ENCODE assay signal across 15 cellular contexts in the genomic region with DNA sequence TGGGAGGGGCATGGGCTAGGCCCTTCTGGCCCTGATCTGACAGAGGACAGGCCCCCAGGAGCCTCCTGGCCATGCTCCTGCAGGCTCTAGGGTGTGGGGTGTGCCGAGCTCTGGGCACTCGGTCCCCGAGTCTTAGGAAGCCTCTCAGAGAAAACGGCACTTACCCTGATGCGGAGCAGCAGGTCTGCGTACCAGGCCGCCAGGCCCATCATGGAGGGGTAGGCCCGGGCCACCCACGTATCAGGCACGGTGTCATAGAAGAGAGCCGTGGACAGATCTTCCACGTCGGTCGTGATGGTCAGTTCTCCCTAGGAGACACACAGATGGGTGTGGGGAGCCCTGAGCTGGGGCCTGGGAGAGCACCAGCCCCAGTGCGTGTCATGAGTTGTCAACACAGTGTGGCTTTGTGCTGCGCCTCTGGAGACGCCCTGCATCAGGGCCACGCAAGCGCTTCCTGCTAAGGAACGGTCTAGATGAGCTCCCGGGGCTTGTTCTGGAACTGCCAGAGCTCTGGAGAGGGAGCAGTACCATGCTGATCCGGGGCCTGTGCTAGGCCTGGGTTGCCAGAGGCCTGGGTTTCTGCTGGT. TPM values are rescaled to one million over a fixed set of nuclear protein-coding genes. Genes with fewer than 3 reads are reported as not detected.
DNase-seq lines count a peak whose midpoint lies in the region; ATAC-seq lines count a peak whose summit lies in the region.
"Had no signal": no experiment of that assay in that cellular context is flagged by ENCODE, and none has a peak within 500 bp of the region (broad histone marks: within the 10 kb centered on the region; RNA-seq: fewer than 3 reads in every experiment).

No MANE protein-coding gene starts in this region.

- no peaks in the 10 kb centered on the region for H3K79me2 ChIP-seq in mesendoderm (ENCODE audit: control insufficient read depth, insufficient read depth, low read length)

- H3K4me2 ChIP-seq in mesendoderm (ENCODE audit: low read length), result no peak overlapping the region
- H3K4me2 ChIP-seq: BLaER1 treated with 17β-estradiol and CSF1 and Interleukin-3, amounts not matched to agents 10 nM and 100 nM; GM23338 had no signal

- no peak overlapping the region for H3K18ac ChIP-seq in mesendoderm (ENCODE audit: low read length)

- no peak overlapping the region for H4K5ac ChIP-seq in mesendoderm (ENCODE audit: low read length)

- H3K23ac ChIP-seq in mesendoderm (ENCODE audit: low read length), result no peak overlapping the region

- no peaks in the 10 kb centered on the region for H3K4me1 ChIP-seq in mesendoderm (ENCODE audit: control insufficient read depth, low read depth, low read length)

- no peak for DNase-seq in stimulated activated naive CD8-positive, alpha-beta T cell treated with anti-CD3 and anti-CD28 coated beads, Interleukin-15, amount 100 ng/mL, for 72 hours
- no peak for DNase-seq in stimulated activated naive CD8-positive, alpha-beta T cell treated with anti-CD3 and anti-CD28 coated beads, Interleukin-15, Interleukin-2, amounts not matched to agents 100 U/mL and 50 U/mL, for 24 hours
- DNase-seq in head of caudate nucleus, result peak in 32 of 42 donors; percentile 17 to 74 (median 48)
- DNase-seq in nucleus accumbens (lab: John Stamatoyannopoulos, UW), result peak in 32 of 56 donors; percentile 11 to 73 (median 30)
- no peak for DNase-seq in NCI-H1436 treated with DMSO at 0.1 percent for 48 hours (lab: John Stamatoyannopoulos, UW)
- no peak for DNase-seq in NK-92 (lab: John Stamatoyannopoulos, UW; ENCODE audit: unreplicated experiment)
- DNase-seq in mesendoderm, result no peak
- DNase-seq: GF-D8; NCI-H1105 treated with DMSO at 0.1 percent for 48 hours; NCI-H187 treated with DMSO at 0.1 percent for 48 hours; NCI-H69; NK-92 treated with Interleukin-12 subunit alpha and Interleukin-12 subunit beta, amount 100 ng/mL, for 24 hours; SHP77 treated with DMSO at 0.1 percent for 48 hours had no signal

- H3K27ac Mint-ChIP-seq in stimulated activated naive CD8-positive, alpha-beta T cell treated with anti-CD3 and anti-CD28 coated beads, Interleukin-15, amount 100 ng/mL, for 72 hours, result no peak overlapping the region

- H3K4me3 Mint-ChIP-seq in stimulated activated naive CD8-positive, alpha-beta T cell treated with anti-CD3 and anti-CD28 coated beads, Interleukin-15, amount 100 ng/mL, for 72 hours, result no peak overlapping the region
- H3K4me3 Mint-ChIP-seq: GM23338 had no signal

- no peak overlapping the region for H2BK15ac ChIP-seq in mesendoderm (replicated peaks; ENCODE audit: low read depth)

- no peaks in the 10 kb centered on the region for H3K9me3 Mint-ChIP-seq in stimulated activated naive CD8-positive, alpha-beta T cell treated with anti-CD3 and anti-CD28 coated beads, Interleukin-15, amount 100 ng/mL, for 72 hours
- H3K9me3 Mint-ChIP-seq: GM23338 had no signal

- no peaks in the 10 kb centered on the region for H3K27me3 Mint-ChIP-seq in stimulated activated naive CD8-positive, alpha-beta T cell treated with anti-CD3 and anti-CD28 coated beads, Interleukin-15, amount 100 ng/mL, for 72 hours

- no peak overlapping the region for H3K56ac ChIP-seq in mesendoderm (ENCODE audit: low read length)

- ATAC-seq in stimulated activated naive CD8-positive, alpha-beta T cell treated with anti-CD3 and anti-CD28 coated beads, Interleukin-15, amount 100 ng/mL, for 72 hours, result peak; percentile 13
- no peak for ATAC-seq in stimulated activated naive CD8-positive, alpha-beta T cell treated with anti-CD3 and anti-CD28 coated beads, Interleukin-15, Interleukin-2, amounts not matched to agents 100 U/mL and 50 U/mL, for 24 hours
- ATAC-seq: GM23338 had no signal

- no peak overlapping the region for H2BK120ac ChIP-seq in mesendoderm (ENCODE audit: low read depth, low read length)

- H3K27me3 ChIP-seq in mesendoderm (ENCODE audit: insufficient read depth, low read length, poor library complexity), result no peaks in the 10 kb centered on the region
- H3K27me3 ChIP-seq: BLaER1 treated with 17β-estradiol and CSF1 and Interleukin-3, amounts not matched to agents 10 nM and 100 nM had no signal

- WGBS in mesendoderm (ENCODE audit: extremely low coverage, insufficient coverage, low lambda C conversion rate), result no CpG with 5 or more reads among the region's 22 CpGs

- H3K4me3 ChIP-seq in mesendoderm (ENCODE audit: low read length), result no peak overlapping the region
- H3K4me3 ChIP-seq: BLaER1 treated with 17β-estradiol and CSF1 and Interleukin-3, amounts not matched to agents 10 nM and 100 nM; GM23338 had no signal

- no peak overlapping the region for H3K4ac ChIP-seq in mesendoderm (ENCODE audit: low read depth, low read length)

- H3K9ac ChIP-seq in mesendoderm (ENCODE audit: low read length), result no peak overlapping the region

- H2AK5ac ChIP-seq in mesendoderm (ENCODE audit: low read length), result no peak overlapping the region

- intact Hi-C loops in head of caudate nucleus (cut with DNase I), result loop anchor here (10.0 kb wide), 1 partner anchor 132 kb away; no protein-coding TSS in a partner anchor

- peaks cover 16% of the 10 kb centered on the region for H3K4me1 Mint-ChIP-seq in stimulated activated naive CD8-positive, alpha-beta T cell treated with anti-CD3 and anti-CD28 coated beads, Interleukin-15, amount 100 ng/mL, for 72 hours

- peaks cover 3% of the 10 kb centered on the region for H3K79me1 ChIP-seq in mesendoderm (ENCODE audit: low read length)

- peaks cover 9% of the 10 kb centered on the region for H3K36me3 ChIP-seq in mesendoderm (ENCODE audit: control insufficient read depth, insufficient read depth, low read length)

- H4K8ac ChIP-seq in mesendoderm (ENCODE audit: low read depth, low read length), result no peak overlapping the region

- no peak overlapping the region for H2BK5ac ChIP-seq in mesendoderm (ENCODE audit: low read length)

- no peak overlapping the region for H3K27ac ChIP-seq in mesendoderm (ENCODE audit: low read depth, low read length)
- H3K27ac ChIP-seq: BLaER1 treated with 17β-estradiol and CSF1 and Interleukin-3, amounts not matched to agents 10 nM and 100 nM had no signal

RNA-seq across cellular contexts. Expression of gene PGS1, which starts 47.9 kb away (rescaled TPM):
- polyA plus RNA-seq in mesendoderm (2013, experiment 1 of 2), result 24.0 TPM
- polyA plus RNA-seq in mesendoderm (2013, experiment 2 of 2), result 23.5 TPM

Comparison
In these comparisons a context has a peak if more than half of its experiments do, and no peak if none do; other contexts are left out.
1. DNase-seq: peak in head of caudate nucleus (32 of 42) and nucleus accumbens (32 of 56); none in stimulated activated naive CD8-positive, alpha-beta T cell treated with anti-CD3 and anti-CD28 coated beads, Interleukin-15, amount 100 ng/mL, for 72 hours (0 of 2), stimulated activated naive CD8-positive, alpha-beta T cell treated with anti-CD3 and anti-CD28 coated beads, Interleukin-15, Interleukin-2, amounts not matched to agents 100 U/mL and 50 U/mL, for 24 hours (single experiment), NCI-H1436 treated with DMSO at 0.1 percent for 48 hours (single experiment), NK-92 (single experiment) and mesendoderm (single experiment).